ENCODE assay signal across 14 cellular contexts in the genomic region with DNA sequence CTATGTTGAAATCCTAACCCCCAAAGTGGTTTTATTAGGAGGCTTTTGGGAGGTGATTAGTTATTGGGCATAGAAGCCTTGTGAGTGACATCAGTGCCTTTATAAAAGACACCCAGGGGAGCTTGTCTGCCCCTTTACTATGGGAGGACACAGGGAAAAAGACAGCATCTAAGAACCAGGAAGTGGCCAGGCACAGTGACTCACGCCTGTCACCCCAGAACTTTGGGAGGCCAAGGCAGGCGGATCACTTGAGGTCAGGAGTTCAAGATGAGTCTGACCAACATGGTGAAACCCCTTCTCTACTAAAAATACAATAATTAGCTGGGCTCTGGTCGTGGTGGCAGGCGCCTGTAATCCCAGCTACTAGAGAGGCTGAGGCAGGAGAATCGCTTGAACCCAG. TPM values are rescaled to one million over a fixed set of nuclear protein-coding genes. Genes with fewer than 3 reads are reported as not detected.
DNase-seq lines count a peak whose midpoint lies in the region; ATAC-seq, FAIRE-seq and TF ChIP-seq lines count a peak whose summit lies in the region.
"Not testable (repeated sequence)": the region's sequence is repeated elsewhere in the genome, so short reads cannot be mapped to it uniquely, and the experiment has no call there.
"Had no signal": no experiment of that assay in that cellular context is flagged by ENCODE, and none has a peak within 500 bp of the region (broad histone marks: within the 10 kb centered on the region; RNA-seq: fewer than 3 reads in every experiment).

No MANE protein-coding gene starts in this region.

- peaks cover 39% of the 10 kb centered on the region for H3K36me3 Mint-ChIP-seq in activated CD4-positive, alpha-beta T cell treated with anti-CD3 and anti-CD28 coated beads, Interleukin-2, amount 10 ng/mL, durations not matched to agents 24 days and 14 days (ENCODE audit: low read depth)
- not testable (repeated sequence) for H3K36me3 Mint-ChIP-seq in activated naive CD4-positive, alpha-beta T cell treated with anti-CD3 and anti-CD28 coated beads for 36 hours (ENCODE audit: low read depth); natural killer cell treated with Interleukin-12 subunit alpha and Interleukin-12 subunit beta and Interleukin-15 and Interleukin-18, amount 100 ng/mL, for 72 hours

- CTCF ChIA-PET in activated naive CD4-positive, alpha-beta T cell treated with anti-CD3 and anti-CD28 coated beads for 36 hours (lab: Charles Lee): not testable (repeated sequence)

- ATAC-seq in natural killer cell treated with Interleukin-12 subunit alpha and Interleukin-12 subunit beta and Interleukin-15 and Interleukin-18, amount 100 ng/mL, for 72 hours: peak in 1 of 2 donors; percentile 88

- intact Hi-C loops in activated CD4-positive, alpha-beta T cell treated with anti-CD3 and anti-CD28 coated beads, Interleukin-2, amount 10 ng/mL, durations not matched to agents 24 days and 14 days (cut with micrococcal nuclease); activated naive CD4-positive, alpha-beta T cell treated with anti-CD3 and anti-CD28 coated beads for 36 hours (cut with micrococcal nuclease): not testable (repeated sequence)

- not testable (repeated sequence) for H3K4me3 ChIP-seq in fibroblast of villous mesenchyme (ENCODE audit: low read depth, low read length)

- not testable (repeated sequence) for H3K9me3 Mint-ChIP-seq in activated CD4-positive, alpha-beta T cell treated with anti-CD3 and anti-CD28 coated beads, Interleukin-2, amount 10 ng/mL, durations not matched to agents 24 days and 14 days; activated naive CD4-positive, alpha-beta T cell treated with anti-CD3 and anti-CD28 coated beads for 36 hours; natural killer cell treated with Interleukin-12 subunit alpha and Interleukin-12 subunit beta and Interleukin-15 and Interleukin-18, amount 100 ng/mL, for 72 hours

- H3K27ac Mint-ChIP-seq in activated CD4-positive, alpha-beta T cell treated with anti-CD3 and anti-CD28 coated beads, Interleukin-2, amount 10 ng/mL, durations not matched to agents 24 days and 14 days: peak overlapping the region; percentile 48
- H3K27ac Mint-ChIP-seq in activated naive CD4-positive, alpha-beta T cell treated with anti-CD3 and anti-CD28 coated beads for 36 hours: not testable (repeated sequence)
- H3K27ac Mint-ChIP-seq in natural killer cell treated with Interleukin-12 subunit alpha and Interleukin-12 subunit beta and Interleukin-15 and Interleukin-18, amount 100 ng/mL, for 72 hours: peak overlapping the region in 1 of 2 donors; percentile 60

- DNase-seq in ELR (ENCODE audit: low read depth) (peak; percentile 62), HK-2 (ENCODE audit: unreplicated experiment) (peak; percentile 22), RCC 7860 (ENCODE audit: low spot score) (peak; percentile 8), fibroblast of villous mesenchyme (ENCODE audit: low read depth) (peak; percentile 17)
- DNase-seq in activated CD4-positive, alpha-beta T cell treated with anti-CD3 and anti-CD28 coated beads, Interleukin-2, amount 10 ng/mL, durations not matched to agents 24 days and 14 days: peak; percentile 65
- peak; percentile 51 for DNase-seq in activated naive CD4-positive, alpha-beta T cell treated with anti-CD3 and anti-CD28 coated beads for 36 hours
- DNase-seq in natural killer cell treated with Interleukin-12 subunit alpha and Interleukin-12 subunit beta and Interleukin-15 and Interleukin-18, amount 100 ng/mL, for 72 hours (ENCODE audit: low spot score): peak; percentile 81

- H3K27me3 Mint-ChIP-seq in activated CD4-positive, alpha-beta T cell treated with anti-CD3 and anti-CD28 coated beads, Interleukin-2, amount 10 ng/mL, durations not matched to agents 24 days and 14 days; activated naive CD4-positive, alpha-beta T cell treated with anti-CD3 and anti-CD28 coated beads for 36 hours (ENCODE audit: low read depth); natural killer cell treated with Interleukin-12 subunit alpha and Interleukin-12 subunit beta and Interleukin-15 and Interleukin-18, amount 100 ng/mL, for 72 hours: not testable (repeated sequence)

- not testable (repeated sequence) for H3K4me3 Mint-ChIP-seq in activated CD4-positive, alpha-beta T cell treated with anti-CD3 and anti-CD28 coated beads, Interleukin-2, amount 10 ng/mL, durations not matched to agents 24 days and 14 days; activated naive CD4-positive, alpha-beta T cell treated with anti-CD3 and anti-CD28 coated beads for 36 hours; natural killer cell treated with Interleukin-12 subunit alpha and Interleukin-12 subunit beta and Interleukin-15 and Interleukin-18, amount 100 ng/mL, for 72 hours

- FAIRE-seq in RCC 7860 (lab: Jason Lieb, UNC): peak; percentile 32

- peaks cover 13% of the 10 kb centered on the region for H3K4me1 Mint-ChIP-seq in activated CD4-positive, alpha-beta T cell treated with anti-CD3 and anti-CD28 coated beads, Interleukin-2, amount 10 ng/mL, durations not matched to agents 24 days and 14 days
- not testable (repeated sequence) for H3K4me1 Mint-ChIP-seq in activated naive CD4-positive, alpha-beta T cell treated with anti-CD3 and anti-CD28 coated beads for 36 hours (ENCODE audit: low read depth)
- peaks cover 11 to 23% of the 10 kb centered on the region in 2 donors for H3K4me1 Mint-ChIP-seq in natural killer cell treated with Interleukin-12 subunit alpha and Interleukin-12 subunit beta and Interleukin-15 and Interleukin-18, amount 100 ng/mL, for 72 hours (ENCODE audit: low read depth in 2 of 2)

- not testable (repeated sequence) for TF ChIP-seq CTCF in fibroblast of villous mesenchyme (IDR thresholded peaks at IDR 0.05; ENCODE audit: insufficient read depth, low read depth, low read length)

RNA-seq across cellular contexts. Expression of a gene that starts 14.9 kb away (rescaled TPM):
- 17.5 and 21.0 TPM in 2 replicates for total RNA-seq in activated CD4-positive, alpha-beta T cell treated with anti-CD3 and anti-CD28 coated beads, Interleukin-2, amount 10 ng/mL, durations not matched to agents 24 days and 14 days
- total RNA-seq in activated naive CD4-positive, alpha-beta T cell treated with anti-CD3 and anti-CD28 coated beads for 36 hours: 10 to 100 TPM in 1 of 2 experiments, 1 to 10 TPM in 1; 9.8 to 13.9 TPM
- 9.5 and 12.6 TPM in 2 replicates for total RNA-seq in fibroblast of villous mesenchyme
- 10 to 100 TPM; 24.8 to 37.3 TPM for total RNA-seq in natural killer cell treated with Interleukin-12 subunit alpha and Interleukin-12 subunit beta and Interleukin-15 and Interleukin-18, amount 100 ng/mL, for 72 hours

RNA-seq across cellular contexts. Expression of a gene that starts 20.2 kb away (rescaled TPM):
- total RNA-seq in activated CD4-positive, alpha-beta T cell treated with anti-CD3 and anti-CD28 coated beads, Interleukin-2, amount 10 ng/mL, durations not matched to agents 24 days and 14 days: not detected in 2 replicates
- under 1 TPM; 0.81 to 0.93 TPM for total RNA-seq in activated naive CD4-positive, alpha-beta T cell treated with anti-CD3 and anti-CD28 coated beads for 36 hours
- 0.32 TPM in 1 of 2 replicates, not detected in the other for total RNA-seq in fibroblast of villous mesenchyme
- not detected for total RNA-seq in natural killer cell treated with Interleukin-12 subunit alpha and Interleukin-12 subunit beta and Interleukin-15 and Interleukin-18, amount 100 ng/mL, for 72 hours
- total RNA-seq: aorta; CD4-positive, alpha-beta memory T cell; dermis blood vessel endothelial cell; HT-29; Right ventricle myocardium inferior; temporal lobe; uterus had no signal

Comparison
In these comparisons a context has a peak if more than half of its experiments do, and no peak if none do; other contexts are left out.
1. DNase-seq: peak in every context shown above with its lines; median percentile 81 in natural killer cell treated with Interleukin-12 subunit alpha and Interleukin-12 subunit beta and Interleukin-15 and Interleukin-18, amount 100 ng/mL, for 72 hours; 65 in activated CD4-positive, alpha-beta T cell treated with anti-CD3 and anti-CD28 coated beads, Interleukin-2, amount 10 ng/mL, durations not matched to agents 24 days and 14 days; 62 in ELR; 51 in activated naive CD4-positive, alpha-beta T cell treated with anti-CD3 and anti-CD28 coated beads for 36 hours; 22 in HK-2; 17 in fibroblast of villous mesenchyme; 8 in RCC 7860.